1 cellular context compared by ENCODE assay signal in the genomic region with DNA sequence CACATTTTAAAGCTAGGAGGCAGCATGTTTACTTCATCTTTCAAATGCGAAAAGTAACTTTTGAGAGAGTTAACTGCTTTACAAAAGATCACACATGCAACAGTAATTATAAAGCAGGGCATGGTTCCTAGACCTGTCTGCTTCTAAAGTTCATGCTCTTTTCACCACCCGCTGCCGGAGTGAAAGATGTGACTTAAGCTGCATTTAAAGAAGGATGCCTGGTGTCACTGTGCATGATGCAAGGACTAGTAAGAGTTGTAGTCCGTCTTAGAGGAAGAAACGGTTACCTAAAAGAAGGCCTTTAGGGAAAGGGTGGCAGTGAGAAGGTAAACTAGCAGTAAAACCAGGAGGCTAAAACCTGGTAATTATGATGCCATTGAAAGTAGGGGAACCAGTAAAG.
A peak's percentile ranks its signal among the peaks of the same experiment; 100 is the strongest.
TF ChIP-seq lines count a peak whose summit lies in the region.

No MANE protein-coding gene starts in this region.

TF ChIP-seq in K562, 482 proteins besides CTCF, POLR2A, EP300 and RAD21 (continues in another document):
- TF ChIP-seq ZNF740 (CRISPR knock-in tag; IDR thresholded peaks at IDR 0.05) (no peak), ZNF740 (tag; IDR thresholded peaks at IDR 0.05) (0 out of 4 replicates have a peak, but pooled peaks of 1 of the 2 experiments have one; percentile 16), ARID1B (IDR thresholded peaks at IDR 0.05) (no peak), ZBTB43 (CRISPR knock-in tag; IDR thresholded peaks at IDR 0.05) (no peak), EZH2 (IDR thresholded peaks at IDR 0.05; ENCODE audit: borderline replicate concordance, low read depth, low read length) (no peak), WHSC1 (IDR thresholded peaks at IDR 0.05; ENCODE audit: low read length) (no peak), NCOA4 (IDR thresholded peaks at IDR 0.05; ENCODE audit: partially characterized antibody) (no peak), ZNF589 (CRISPR knock-in tag; IDR thresholded peaks at IDR 0.05; ENCODE audit: low read depth) (peak; percentile 61; the same call in 1 of the 2 replicates), NRF1 (conservative IDR thresholded peaks at IDR 0.05 in 1 of 2, IDR thresholded peaks at IDR 0.05 in 1 of 2) (no peak), ATF4 (CRISPR knock-in tag; IDR thresholded peaks at IDR 0.05) (peak; percentile 96), NR2C2 (CRISPR knock-in tag; IDR thresholded peaks at IDR 0.05) (no peak), NR2C2 (tag; IDR thresholded peaks at IDR 0.05) (peak; percentile 70; the same call in 1 of the 2 replicates), GTF2E2 (tag; IDR thresholded peaks at IDR 0.05) (no peak; the same call in 1 of the 2 replicates), TRIM24 (IDR thresholded peaks at IDR 0.05) (peak; percentile 54 to 72; a peak in 2 of 4 replicates), BRD4 (IDR thresholded peaks at IDR 0.05) (peak; percentile 26; the same call in 1 of the 2 replicates), ESRRA (IDR thresholded peaks at IDR 0.05; ENCODE audit: borderline replicate concordance, low read depth) (no peak), BMI1 (IDR thresholded peaks at IDR 0.05; ENCODE audit: low read length) (no peak), RBM17 (IDR thresholded peaks at IDR 0.05; ENCODE audit: borderline replicate concordance, low read depth, low read length) (no peak), ZNF217 (CRISPR knock-in tag; IDR thresholded peaks at IDR 0.05) (no peak), CGGBP1 (CRISPR knock-in tag; IDR thresholded peaks at IDR 0.05) (no peak), BACH1 (tag; IDR thresholded peaks at IDR 0.05) (0 out of 2 replicates have a peak, but pooled peaks have one; percentile 51), MCM3 (IDR thresholded peaks at IDR 0.05) (no peak), DMBX1 (CRISPR knock-in tag; IDR thresholded peaks at IDR 0.05; ENCODE audit: borderline replicate concordance) (peak; percentile 45; the same call in 1 of the 2 replicates), JUND (IDR thresholded peaks at IDR 0.05; ENCODE audit: borderline replicate concordance, low read depth, low read length) (peak; percentile 48; the same call in 1 of the 2 replicates), JUND (tag; IDR thresholded peaks at IDR 0.05; ENCODE audit: borderline replicate concordance, low read depth, low read length) (no peak), CREB5 (CRISPR knock-in tag; IDR thresholded peaks at IDR 0.05) (no peak), BRD9 (IDR thresholded peaks at IDR 0.05; ENCODE audit: low read depth, partially characterized antibody) (peak; percentile 38), ATF7 (IDR thresholded peaks at IDR 0.05) (peak; percentile 44; the same call in 1 of the 2 replicates), ZNF41 (CRISPR knock-in tag; conservative IDR thresholded peaks at IDR 0.05) (no peak), TCF7 (IDR thresholded peaks at IDR 0.05; ENCODE audit: borderline replicate concordance) (no peak), ZNF175 (CRISPR knock-in tag; IDR thresholded peaks at IDR 0.05; ENCODE audit: low read depth) (peak; percentile 81; the same call in 1 of the 2 replicates), MYC (IDR thresholded peaks at IDR 0.05; ENCODE audit: low read depth, low read length) (no peak), MYC (CRISPR knock-in tag; IDR thresholded peaks at IDR 0.05; ENCODE audit: borderline replicate concordance, low read depth) (0 out of 2 replicates have a peak, but pooled peaks have one; percentile 43), ZNF23 (CRISPR knock-in tag; IDR thresholded peaks at IDR 0.05) (no peak), ZNF584 (CRISPR knock-in tag; IDR thresholded peaks at IDR 0.05; ENCODE audit: low read depth) (peak; percentile 19; the same call in 1 of the 2 replicates), CEBPG (CRISPR knock-in tag; IDR thresholded peaks at IDR 0.05) (peak; percentile 88), CEBPG (tag; conservative IDR thresholded peaks at IDR 0.05 in 1 of 2, IDR thresholded peaks at IDR 0.05 in 1 of 2) (peak; percentile 75 to 93), RREB1 (CRISPR knock-in tag; IDR thresholded peaks at IDR 0.05) (no peak), SMARCA4 (IDR thresholded peaks at IDR 0.05) (no peak; the same call in 1 of the 2 replicates), ZNF347 (CRISPR knock-in tag; IDR thresholded peaks at IDR 0.05; ENCODE audit: low read depth) (no peak), SLC30A9 (CRISPR knock-in tag; IDR thresholded peaks at IDR 0.05) (0 out of 2 replicates have a peak, but pooled peaks have one; percentile 19), HDGF (IDR thresholded peaks at IDR 0.05) (no peak), SMAD4 (CRISPR knock-in tag; conservative IDR thresholded peaks at IDR 0.05) (0 out of 2 replicates have a peak, but pooled peaks have one; percentile 25), USF2 (CRISPR knock-in tag; IDR thresholded peaks at IDR 0.05) (no peak), ZNF239 (CRISPR knock-in tag; IDR thresholded peaks at IDR 0.05) (peak; percentile 13; the same call in 1 of the 2 replicates), ETV1 (tag; conservative IDR thresholded peaks at IDR 0.05; ENCODE audit: low read depth) (0 out of 2 replicates have a peak, but pooled peaks have one; percentile 31), SMARCE1 (IDR thresholded peaks at IDR 0.05) (no peak), HMG20A (CRISPR knock-in tag; conservative IDR thresholded peaks at IDR 0.05) (no peak), ZNF79 (CRISPR knock-in tag; IDR thresholded peaks at IDR 0.05; ENCODE audit: low read depth) (no peak; the same call in 1 of the 2 replicates), SPI1 (IDR thresholded peaks at IDR 0.05; ENCODE audit: borderline replicate concordance, low read depth, low read length) (no peak), L3MBTL2 (IDR thresholded peaks at IDR 0.05) (0 out of 2 replicates have a peak, but pooled peaks have one; percentile 22)
- TF ChIP-seq, protein P1, sequence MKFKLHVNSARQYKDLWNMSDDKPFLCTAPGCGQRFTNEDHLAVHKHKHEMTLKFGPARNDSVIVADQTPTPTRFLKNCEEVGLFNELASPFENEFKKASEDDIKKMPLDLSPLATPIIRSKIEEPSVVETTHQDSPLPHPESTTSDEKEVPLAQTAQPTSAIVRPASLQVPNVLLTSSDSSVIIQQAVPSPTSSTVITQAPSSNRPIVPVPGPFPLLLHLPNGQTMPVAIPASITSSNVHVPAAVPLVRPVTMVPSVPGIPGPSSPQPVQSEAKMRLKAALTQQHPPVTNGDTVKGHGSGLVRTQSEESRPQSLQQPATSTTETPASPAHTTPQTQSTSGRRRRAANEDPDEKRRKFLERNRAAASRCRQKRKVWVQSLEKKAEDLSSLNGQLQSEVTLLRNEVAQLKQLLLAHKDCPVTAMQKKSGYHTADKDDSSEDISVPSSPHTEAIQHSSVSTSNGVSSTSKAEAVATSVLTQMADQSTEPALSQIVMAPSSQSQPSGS (CRISPR knock-in tag; IDR thresholded peaks at IDR 0.05), result no peak
- TF ChIP-seq, protein P2, sequence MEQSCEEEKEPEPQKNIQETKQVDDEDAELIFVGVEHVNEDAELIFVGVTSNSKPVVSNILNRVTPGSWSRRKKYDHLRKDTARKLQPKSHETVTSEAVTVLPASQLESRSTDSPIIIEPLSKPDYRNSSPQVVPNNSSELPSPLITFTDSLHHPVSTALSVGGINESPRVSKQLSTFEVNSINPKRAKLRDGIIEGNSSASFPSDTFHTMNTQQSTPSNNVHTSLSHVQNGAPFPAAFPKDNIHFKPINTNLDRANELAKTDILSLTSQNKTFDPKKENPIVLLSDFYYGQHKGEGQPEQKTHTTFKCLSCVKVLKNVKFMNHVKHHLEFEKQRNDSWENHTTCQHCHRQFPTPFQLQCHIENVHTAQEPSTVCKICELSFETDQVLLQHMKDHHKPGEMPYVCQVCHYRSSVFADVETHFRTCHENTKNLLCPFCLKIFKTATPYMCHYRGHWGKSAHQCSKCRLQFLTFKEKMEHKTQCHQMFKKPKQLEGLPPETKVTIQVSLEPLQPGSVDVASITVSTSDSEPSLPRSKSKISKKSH (CRISPR knock-in tag; IDR thresholded peaks at IDR 0.05), result no peak
- TF ChIP-seq, protein P3, sequence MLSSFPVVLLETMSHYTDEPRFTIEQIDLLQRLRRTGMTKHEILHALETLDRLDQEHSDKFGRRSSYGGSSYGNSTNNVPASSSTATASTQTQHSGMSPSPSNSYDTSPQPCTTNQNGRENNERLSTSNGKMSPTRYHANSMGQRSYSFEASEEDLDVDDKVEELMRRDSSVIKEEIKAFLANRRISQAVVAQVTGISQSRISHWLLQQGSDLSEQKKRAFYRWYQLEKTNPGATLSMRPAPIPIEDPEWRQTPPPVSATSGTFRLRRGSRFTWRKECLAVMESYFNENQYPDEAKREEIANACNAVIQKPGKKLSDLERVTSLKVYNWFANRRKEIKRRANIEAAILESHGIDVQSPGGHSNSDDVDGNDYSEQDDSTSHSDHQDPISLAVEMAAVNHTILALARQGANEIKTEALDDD (IDR thresholded peaks at IDR 0.05), result peak; percentile 65; the same call in 1 of the 2 replicates
